Comparison of ENCODE assay signal across 8 cellular contexts in genomic region chr6:30060634-30060981, GRCh38. TPM values are rescaled to one million over a fixed set of nuclear protein-coding genes. Genes with fewer than 3 reads are reported as not detected.
DNase-seq lines count a peak whose midpoint lies in the region; ATAC-seq and TF ChIP-seq lines count a peak whose summit lies in the region.

No MANE protein-coding gene starts in this region.

- H2AK5ac ChIP-seq in IMR-90 (ENCODE audit: low read depth, low read length): peak overlapping the region; percentile 54; the same call in 1 of the 2 replicates

- peak overlapping the region; percentile 92 for H2AFZ ChIP-seq in IMR-90 (replicated peaks; ENCODE audit: low read length, poor library complexity)

- H4K8ac ChIP-seq in IMR-90 (ENCODE audit: low read depth in 2 of 2, low read length in 2 of 2): peak overlapping the region; percentile 97 to 98

- DNase-seq in Ammon's horn (ENCODE audit: low spot score) (peak; percentile 38), IMR-90 (peak; percentile 36), right atrium auricular region (ENCODE audit: low spot score) (no peak), mucosa of gallbladder (ENCODE audit: low spot score) (no peak), GM13977 (ENCODE audit: low spot score) (no peak)
- no peak for DNase-seq in activated naive CD4-positive, alpha-beta T cell treated with anti-CD3 and anti-CD28 coated beads, Interleukin-2, amount 50 U/mL, for 72 hours (ENCODE audit: low spot score in 2 of 2)

- POLR2A ChIA-PET in IMR-90 (lab: Charles Lee; ENCODE audit: unreplicated experiment): interaction anchor here (0.5 kb wide), 1 partner anchor 29 kb away, joined by 3 read pairs; no protein-coding TSS in a partner anchor

- H2AK9ac ChIP-seq in IMR-90 (replicated peaks; ENCODE audit: low read depth, low read length, poor library complexity): no peak overlapping the region

- H2BK5ac ChIP-seq in IMR-90 (ENCODE audit: low read depth, low read length, poor library complexity, severe bottlenecking): peak overlapping the region; percentile 56

- H3K23ac ChIP-seq in IMR-90 (ENCODE audit: low read depth, low read length): peak overlapping the region; percentile 27

- CTCF ChIA-PET in IMR-90 (lab: Yijun Ruan, JAX): interaction anchor here (1.1 kb wide), 1 partner anchor 42 kb away, joined by 3 read pairs; no protein-coding TSS in a partner anchor

- H3K4ac ChIP-seq in IMR-90 (ENCODE audit: low read depth, low read length): peak overlapping the region; percentile 71

- H3K9ac ChIP-seq in IMR-90 (ENCODE audit: low read depth, low read length) (peak overlapping the region; percentile 98), rectal smooth muscle tissue (ENCODE audit: low read length) (peak overlapping the region; percentile 59)

- intact Hi-C loops in IMR-90 (cut with micrococcal nuclease): no loop called here

- peak overlapping the region; percentile 94 for H3K56ac ChIP-seq in IMR-90 (ENCODE audit: extremely low read depth, insufficient read depth, low read length)

- no TSS peak for BruUV-seq in IMR-90 (replicated peaks; lab: Mats Ljungman, UMichigan)

- no peaks in the 10 kb centered on the region for H4K20me1 ChIP-seq in IMR-90 (ENCODE audit: insufficient read depth, low read length)

- H3K4me2 ChIP-seq in IMR-90 (ENCODE audit: low read depth, low read length): peak overlapping the region; percentile 98

- ATAC-seq in GM19023 (IDR thresholded peaks at IDR 0.05; ENCODE audit: unreplicated experiment): peak; percentile 22
- peak; percentile 35 for ATAC-seq in IMR-90 (ENCODE audit: low read depth)
- ATAC-seq in activated naive CD4-positive, alpha-beta T cell treated with anti-CD3 and anti-CD28 coated beads, Interleukin-2, amount 50 U/mL, for 72 hours: peak; percentile 24 to 31

- in situ Hi-C loops in IMR-90 (cut with MboI; ENCODE audit: low sequenced_read_pairs) (no loop called here), GM13977 (cut with MboI; ENCODE audit: low pct_unique_long_range_greater_than_20kb, low sequenced_read_pairs, unreplicated experiment) (no loop called here)

- WGBS in IMR-90 (ENCODE audit: extremely low coverage in 2 of 2, insufficient read length in 1 of 2), 2 experiments: no CpG with 5 or more reads among the region's 20 CpGs

- H3K27ac Mint-ChIP-seq in activated naive CD4-positive, alpha-beta T cell treated with anti-CD3 and anti-CD28 coated beads, Interleukin-2, amount 50 U/mL, for 72 hours: peak overlapping the region; percentile 91 to 94

- H3K14ac ChIP-seq in IMR-90 (replicated peaks; ENCODE audit: low read depth, low read length): peak overlapping the region; percentile 39; the same call in 1 of the 2 replicates

- peaks cover 0 to 4% of the 10 kb centered on the region in 2 donors for H3K9me3 Mint-ChIP-seq in activated naive CD4-positive, alpha-beta T cell treated with anti-CD3 and anti-CD28 coated beads, Interleukin-2, amount 50 U/mL, for 72 hours

- H3K9me1 ChIP-seq in IMR-90 (ENCODE audit: insufficient read depth, low read length): peaks cover 5% of the 10 kb centered on the region

- peak overlapping the region; percentile 97 for H4K5ac ChIP-seq in IMR-90 (ENCODE audit: low read depth, low read length)

- TF ChIP-seq RAD21 in IMR-90 (IDR thresholded peaks at IDR 0.05; ENCODE audit: low read length): no peak

- H3K9me3 ChIP-seq in IMR-90 (ENCODE audit: control insufficient read depth, insufficient read depth, low read length) (no peaks in the 10 kb centered on the region), right atrium auricular region (no peaks in the 10 kb centered on the region)

- H3K36me3 Mint-ChIP-seq in activated naive CD4-positive, alpha-beta T cell treated with anti-CD3 and anti-CD28 coated beads, Interleukin-2, amount 50 U/mL, for 72 hours: peaks cover 15 to 37% of the 10 kb centered on the region in 2 donors

- no peak overlapping the region for H2BK15ac ChIP-seq in IMR-90 (ENCODE audit: low read depth, low read length)

- no peak overlapping the region for H3K18ac ChIP-seq in IMR-90 (ENCODE audit: low read depth, low read length)

- no peak overlapping the region for H2BK120ac ChIP-seq in IMR-90 (ENCODE audit: low read depth, low read length)

- H3K4me1 ChIP-seq in IMR-90 (ENCODE audit: control insufficient read depth, insufficient read depth, low read length) (peaks cover 3% of the 10 kb centered on the region), right atrium auricular region (peaks cover 0 to 19% of the 10 kb centered on the region in 2 donors), rectal smooth muscle tissue (ENCODE audit: control insufficient read depth, insufficient read depth, low read length) (peaks cover 12% of the 10 kb centered on the region)

- H3K27ac ChIP-seq in IMR-90 (ENCODE audit: insufficient read depth, low read length) (peak overlapping the region; percentile 76), right atrium auricular region (peak overlapping the region; percentile 84 to 93), rectal smooth muscle tissue (ENCODE audit: low read depth, low read length) (peak overlapping the region; percentile 84)

- no peaks in the 10 kb centered on the region for H3K27me3 ChIP-seq in IMR-90 (ENCODE audit: control insufficient read depth, insufficient read depth, low read length)
- H3K27me3 ChIP-seq in right atrium auricular region: no peaks in the 10 kb centered on the region
- H3K27me3 ChIP-seq in rectal smooth muscle tissue (ENCODE audit: control insufficient read depth, insufficient read depth, low read length): no peaks in the 10 kb centered on the region

- H4K91ac ChIP-seq in IMR-90 (ENCODE audit: insufficient read depth, low read depth, low read length): peak overlapping the region; percentile 62

- H3K36me3 ChIP-seq in IMR-90 (ENCODE audit: control insufficient read depth, insufficient read depth, low read length) (peaks cover under 1% of the 10 kb centered on the region; the same call in 1 of the 2 replicates), right atrium auricular region (no peaks in the 10 kb centered on the region), rectal smooth muscle tissue (ENCODE audit: control insufficient read depth, insufficient read depth, low read length) (no peaks in the 10 kb centered on the region)

- dilution Hi-C loops in IMR-90 (cut with HindIII; ENCODE audit: low sequenced_read_pairs, unreplicated experiment): no loop called here

- no peak overlapping the region for H2BK20ac ChIP-seq in IMR-90 (ENCODE audit: low read depth, low read length)

- no peak for TF ChIP-seq CTCF in IMR-90 (conservative IDR thresholded peaks at IDR 0.05; ENCODE audit: low read depth, low read length)
- TF ChIP-seq CTCF in right atrium auricular region (IDR thresholded peaks at IDR 0.05): no peak
- no peak for TF ChIP-seq CTCF in GM13977 (IDR thresholded peaks at IDR 0.05; ENCODE audit: extremely low read depth, insufficient read depth, missing control alignments)

- peaks cover 22 to 27% of the 10 kb centered on the region in 2 experiments for H3K79me1 ChIP-seq in IMR-90 (ENCODE audit: low read depth in 1 of 2, low read length in 2 of 2)

- H3K4me3 ChIP-seq in IMR-90 (ENCODE audit: insufficient read depth, low read depth, low read length): peak overlapping the region; percentile 83
- peak overlapping the region; percentile 83 to 86 for H3K4me3 ChIP-seq in right atrium auricular region
- H3K4me3 ChIP-seq in rectal smooth muscle tissue (ENCODE audit: low read length): peak overlapping the region; percentile 85

- TF ChIP-seq POLR2A in IMR-90 (IDR thresholded peaks at IDR 0.05; ENCODE audit: low read depth, low read length): no peak

TF ChIP-seq in IMR-90, 13 proteins besides CTCF, POLR2A, EP300 and RAD21:
- TF ChIP-seq RFX5 (IDR thresholded peaks at IDR 0.05; ENCODE audit: low read depth, low read length) (no peak), MXI1 (IDR thresholded peaks at IDR 0.05; ENCODE audit: borderline replicate concordance, low read depth, low read length) (peak; percentile 73; the same call in 1 of the 2 replicates)

RNA-seq across cellular contexts. Expression of gene POLR1H, which starts 0.5 kb away (rescaled TPM):
- total RNA-seq in IMR-90 (2012; rRNA removed) (34.6 and 35.0 TPM in 2 replicates), right atrium auricular region (10 to 100 TPM; 16.2 to 23.1 TPM), mucosa of gallbladder (19.5 TPM)
- polyA plus RNA-seq in IMR-90 (2012; rRNA removed): 24.6 and 25.5 TPM in 2 replicates
- 36.5 and 36.8 TPM in 2 replicates for polyA plus RNA-seq in IMR-90 (2012; cell fraction: cytosol; rRNA removed)
- 18.3 and 22.1 TPM in 2 replicates for polyA plus RNA-seq in IMR-90 (2012; cell fraction: nucleus; rRNA removed; ENCODE audit: low replicate concordance)
- 10 to 100 TPM; 52.7 to 65.6 TPM for total RNA-seq in activated naive CD4-positive, alpha-beta T cell treated with anti-CD3 and anti-CD28 coated beads, Interleukin-2, amount 50 U/mL, for 72 hours

RNA-seq across cellular contexts. Expression of gene PPP1R11, which starts 6.4 kb away (rescaled TPM):
- total RNA-seq in IMR-90 (2012; rRNA removed) (15.6 and 16.7 TPM in 2 replicates), right atrium auricular region (10 to 100 TPM; 48.2 to 55.7 TPM), mucosa of gallbladder (76.9 TPM)
- 44.6 and 46.0 TPM in 2 replicates for polyA plus RNA-seq in IMR-90 (2012; rRNA removed)
- polyA plus RNA-seq in IMR-90 (2012; cell fraction: cytosol; rRNA removed): 24.8 and 30.0 TPM in 2 replicates
- 10.6 and 40.6 TPM in 2 replicates for polyA plus RNA-seq in IMR-90 (2012; cell fraction: nucleus; rRNA removed; ENCODE audit: low replicate concordance)
- total RNA-seq in activated naive CD4-positive, alpha-beta T cell treated with anti-CD3 and anti-CD28 coated beads, Interleukin-2, amount 50 U/mL, for 72 hours: 10 to 100 TPM; 48.5 to 53.3 TPM

RNA-seq across cellular contexts. Expression of gene RNF39, which starts 15.0 kb away (rescaled TPM):
- total RNA-seq in IMR-90 (2012; rRNA removed) (not detected in 2 replicates), right atrium auricular region (1 to 10 TPM in 1 of 2 donors, under 1 TPM in 1; 0.26 to 1.1 TPM), mucosa of gallbladder (2.5 TPM)
- polyA plus RNA-seq in IMR-90 (2012; rRNA removed): not detected in 2 replicates
- polyA plus RNA-seq in IMR-90 (2012; cell fraction: cytosol; rRNA removed): 0.02 TPM in 1 of 2 replicates, not detected in the other
- 0.06 TPM in 1 of 2 replicates, not detected in the other for polyA plus RNA-seq in IMR-90 (2012; cell fraction: nucleus; rRNA removed; ENCODE audit: low replicate concordance)
- total RNA-seq in activated naive CD4-positive, alpha-beta T cell treated with anti-CD3 and anti-CD28 coated beads, Interleukin-2, amount 50 U/mL, for 72 hours: not detected

RNA-seq across cellular contexts. Expression of gene TRIM31, which starts 52.3 kb away (rescaled TPM):
- total RNA-seq in IMR-90 (2012; rRNA removed): not detected in 2 replicates
- not detected in 2 replicates for polyA plus RNA-seq in IMR-90 (2012; rRNA removed)
- not detected in 2 replicates for polyA plus RNA-seq in IMR-90 (2012; cell fraction: cytosol; rRNA removed)
- not detected in 2 replicates for polyA plus RNA-seq in IMR-90 (2012; cell fraction: nucleus; rRNA removed; ENCODE audit: low replicate concordance)
- total RNA-seq in activated naive CD4-positive, alpha-beta T cell treated with anti-CD3 and anti-CD28 coated beads, Interleukin-2, amount 50 U/mL, for 72 hours: not detected
- not detected for total RNA-seq in right atrium auricular region
- 3.1 TPM for total RNA-seq in mucosa of gallbladder

Comparison
In these comparisons a context has a peak if more than half of its experiments do, and no peak if none do; other contexts are left out.
1. DNase-seq: peak in Ammon's horn (single experiment) and IMR-90 (single experiment); none in activated naive CD4-positive, alpha-beta T cell treated with anti-CD3 and anti-CD28 coated beads, Interleukin-2, amount 50 U/mL, for 72 hours (0 of 2), right atrium auricular region (single experiment), mucosa of gallbladder (single experiment) and GM13977 (single experiment).
2. Peak in every context shown above with its lines, with median percentiles within 50 percentile points of each other: ATAC-seq, H3K27ac ChIP-seq and H3K4me3 ChIP-seq.